ENCODE assay signal across 16 cellular contexts in the genomic region with DNA sequence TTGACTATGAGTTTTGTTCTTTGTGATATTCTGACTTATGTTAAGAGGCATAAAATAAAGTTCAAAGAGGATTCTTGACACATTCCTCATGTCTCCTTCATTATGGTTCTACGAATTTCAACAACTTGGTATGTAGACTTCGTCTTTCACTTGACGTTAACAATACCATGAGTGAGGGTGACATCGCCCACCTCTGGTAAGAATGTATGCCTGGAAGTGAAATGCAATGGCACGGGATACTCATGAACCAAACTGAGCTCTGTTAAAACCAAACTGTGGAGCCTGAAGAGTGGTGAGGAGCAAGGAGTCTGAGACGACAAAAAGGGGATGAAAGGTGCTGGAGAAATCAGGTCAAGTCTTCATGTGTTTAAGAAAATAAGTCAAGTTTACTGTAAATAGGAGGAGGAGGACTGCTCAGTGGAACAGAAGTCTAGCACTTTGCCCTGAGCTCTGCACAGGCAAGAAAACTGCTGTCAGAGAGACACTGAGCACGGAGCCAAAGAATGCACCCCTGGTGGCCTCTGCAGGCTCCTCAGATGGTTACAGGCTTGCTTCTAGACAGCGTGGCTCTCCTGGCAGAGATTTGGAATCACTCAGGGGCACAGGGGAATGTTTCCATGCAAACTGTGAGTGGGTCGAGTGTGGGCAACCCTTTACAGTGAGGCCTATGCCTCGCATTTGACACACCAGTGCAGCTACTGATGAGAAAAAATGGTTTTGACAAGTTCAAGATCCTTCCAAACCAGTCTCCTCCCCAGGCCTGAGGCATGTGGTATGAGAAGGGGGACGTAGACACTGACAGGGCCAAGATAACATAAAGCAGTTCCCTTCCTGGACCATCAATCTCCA.
DNase-seq lines count a peak whose midpoint lies in the region; ATAC-seq and TF ChIP-seq lines count a peak whose summit lies in the region.
"Had no signal": no experiment of that assay in that cellular context is flagged by ENCODE, and none has a peak within 500 bp of the region (broad histone marks: within the 10 kb centered on the region; RNA-seq: fewer than 3 reads in every experiment).

No MANE protein-coding gene starts in this region.

- WGBS in hepatocyte (ENCODE audit: low lambda C conversion rate, missing lambda C conversion rate) = 45% methylated on average over 11 of the region's 11 CpGs
- WGBS in testis, 2 donors = 43 to 50% methylated on average over 10 to 11 of the region's 11 CpGs
- WGBS in smooth muscle cell (ENCODE audit: low lambda C conversion rate) = 52% methylated on average over 11 of the region's 11 CpGs

- H3K36me3 ChIP-seq in NT2/D1 (ENCODE audit: insufficient read depth, insufficient read length, low read length) (no peaks in the 10 kb centered on the region), hepatocyte (replicated peaks; ENCODE audit: insufficient read depth, low read depth) (no peaks in the 10 kb centered on the region), testis (ENCODE audit: low read depth, missing control alignments) (no peaks in the 10 kb centered on the region), smooth muscle cell (ENCODE audit: low read depth) (no peaks in the 10 kb centered on the region)

- ATAC-seq in sciatic nerve (peak; percentile 68), HG03460 (IDR thresholded peaks at IDR 0.05; ENCODE audit: unreplicated experiment) (no peak)
- ATAC-seq: K562 had no signal

- H4K20me1 ChIP-seq in hepatocyte (ENCODE audit: insufficient read depth, poor library complexity, severe bottlenecking) = no peaks in the 10 kb centered on the region
- no peaks in the 10 kb centered on the region for H4K20me1 ChIP-seq in smooth muscle cell (ENCODE audit: low read depth)

- H3K27ac ChIP-seq in hepatocyte (no peak overlapping the region), testis (no peak overlapping the region), smooth muscle cell (ENCODE audit: low read depth) (no peak overlapping the region)
- H3K27ac ChIP-seq: 22Rv1 had no signal

- no peaks in the 10 kb centered on the region for H3K27me3 Mint-ChIP-seq in activated CD4-positive, alpha-beta T cell treated with anti-CD3 and anti-CD28 coated beads, Interleukin-2, amount 10 ng/mL, durations not matched to agents 24 days and 14 days

- TF ChIP-seq CTCF in hepatocyte (IDR thresholded peaks at IDR 0.05; ENCODE audit: poor library complexity) = peak; percentile 6
- no peak for TF ChIP-seq CTCF in testis (IDR thresholded peaks at IDR 0.05)
- TF ChIP-seq CTCF in smooth muscle cell (IDR thresholded peaks at IDR 0.05; ENCODE audit: borderline replicate concordance, insufficient read depth, poor library complexity, severe bottlenecking) = no peak

- no peak overlapping the region for H3K27ac Mint-ChIP-seq in activated CD4-positive, alpha-beta T cell treated with anti-CD3 and anti-CD28 coated beads, Interleukin-2, amount 10 ng/mL, durations not matched to agents 24 days and 14 days
- H3K27ac Mint-ChIP-seq: CD14-positive monocyte had no signal

- no peak overlapping the region for H2AFZ ChIP-seq in hepatocyte
- no peak overlapping the region for H2AFZ ChIP-seq in smooth muscle cell (ENCODE audit: low read depth)

- H3K9me3 ChIP-seq in NT2/D1 (ENCODE audit: insufficient read depth, low read length) = no peaks in the 10 kb centered on the region
- H3K9me3 ChIP-seq in hepatocyte (ENCODE audit: low read depth) = no peaks in the 10 kb centered on the region
- no peaks in the 10 kb centered on the region for H3K9me3 ChIP-seq in testis
- H3K9me3 ChIP-seq in smooth muscle cell (replicated peaks; ENCODE audit: low read depth) = no peaks in the 10 kb centered on the region

- DNase-seq in activated CD4-positive, alpha-beta T cell treated with anti-CD3 and anti-CD28 coated beads, Interleukin-2, amount 10 ng/mL, durations not matched to agents 24 days and 14 days = peak; percentile 21
- DNase-seq in activated CD4-positive, alpha-beta T cell treated with anti-CD3 and anti-CD28 coated beads for 4 hours = no peak
- peak; percentile 22 for DNase-seq in NT2/D1 (ENCODE audit: low read depth, low spot score)
- peak; percentile 21 for DNase-seq in hepatocyte (ENCODE audit: low spot score)
- no peak for DNase-seq in sciatic nerve (ENCODE audit: low spot score)
- no peak for DNase-seq in testis
- DNase-seq in smooth muscle cell (lab: John Stamatoyannopoulos, UW; ENCODE audit: unreplicated experiment) = no peak
- DNase-seq: AML-193, DMS79 treated with DMSO at 0.1 percent for 48 hours, GOT3, NCI-H1694 treated with DMSO at 0.1 percent for 48 hours, SIG-M5 had no signal

- no peaks in the 10 kb centered on the region for H3K79me2 ChIP-seq in hepatocyte
- H3K79me2 ChIP-seq in smooth muscle cell (ENCODE audit: low read depth) = no peaks in the 10 kb centered on the region

- no peaks in the 10 kb centered on the region for H3K27me3 ChIP-seq in NT2/D1 (ENCODE audit: insufficient read depth, insufficient read length)
- no peaks in the 10 kb centered on the region for H3K27me3 ChIP-seq in hepatocyte
- H3K27me3 ChIP-seq in testis = no peaks in the 10 kb centered on the region
- H3K27me3 ChIP-seq in smooth muscle cell (ENCODE audit: low read depth) = no peaks in the 10 kb centered on the region

- no peak overlapping the region for H3K9ac ChIP-seq in NT2/D1 (ENCODE audit: insufficient read length, low read depth)
- H3K9ac ChIP-seq in smooth muscle cell (ENCODE audit: low read depth) = no peak overlapping the region

- no peaks in the 10 kb centered on the region for H3K4me1 Mint-ChIP-seq in activated CD4-positive, alpha-beta T cell treated with anti-CD3 and anti-CD28 coated beads, Interleukin-2, amount 10 ng/mL, durations not matched to agents 24 days and 14 days
- H3K4me1 Mint-ChIP-seq: CD14-positive monocyte had no signal

- no peaks in the 10 kb centered on the region for H3F3A ChIP-seq in smooth muscle cell (ENCODE audit: low read depth)

- H3K9me3 Mint-ChIP-seq in activated CD4-positive, alpha-beta T cell treated with anti-CD3 and anti-CD28 coated beads, Interleukin-2, amount 10 ng/mL, durations not matched to agents 24 days and 14 days = peaks cover 12% of the 10 kb centered on the region

- H3K4me3 ChIP-seq in NT2/D1 (ENCODE audit: insufficient read length, low read depth) (no peak overlapping the region), hepatocyte (no peak overlapping the region), testis (no peak overlapping the region), smooth muscle cell (no peak overlapping the region)
- H3K4me3 ChIP-seq: K562 had no signal

- intact Hi-C loops in activated CD4-positive, alpha-beta T cell treated with anti-CD3 and anti-CD28 coated beads, Interleukin-2, amount 10 ng/mL, durations not matched to agents 24 days and 14 days (cut with micrococcal nuclease) = no loop called here
- intact Hi-C loops in sciatic nerve (cut with DNase I) = no loop called here
- intact Hi-C loops in testis (cut with DNase I; ENCODE audit: low total_unique reads) = no loop called here

- H3K4me1 ChIP-seq in NT2/D1 (ENCODE audit: insufficient read depth, insufficient read length) (peaks cover 4% of the 10 kb centered on the region), hepatocyte (ENCODE audit: insufficient read depth) (no peaks in the 10 kb centered on the region), testis (no peaks in the 10 kb centered on the region), smooth muscle cell (ENCODE audit: low read depth) (no peaks in the 10 kb centered on the region)

- H3K9me2 ChIP-seq in hepatocyte (replicated peaks; ENCODE audit: insufficient read depth) = no peaks in the 10 kb centered on the region

- H3K36me3 Mint-ChIP-seq in activated CD4-positive, alpha-beta T cell treated with anti-CD3 and anti-CD28 coated beads, Interleukin-2, amount 10 ng/mL, durations not matched to agents 24 days and 14 days (ENCODE audit: low read depth) = no peaks in the 10 kb centered on the region
- H3K36me3 Mint-ChIP-seq: CD14-positive monocyte had no signal

- no peak for TF ChIP-seq POLR2A in testis (IDR thresholded peaks at IDR 0.05)

- H3K4me3 Mint-ChIP-seq in activated CD4-positive, alpha-beta T cell treated with anti-CD3 and anti-CD28 coated beads, Interleukin-2, amount 10 ng/mL, durations not matched to agents 24 days and 14 days = no peak overlapping the region
- H3K4me3 Mint-ChIP-seq: CD14-positive monocyte had no signal

- H3K4me2 ChIP-seq in hepatocyte (no peak overlapping the region), smooth muscle cell (no peak overlapping the region)

Comparison
In these comparisons a context has a peak if more than half of its experiments do, and no peak if none do; other contexts are left out.
1. DNase-seq: peak in activated CD4-positive, alpha-beta T cell treated with anti-CD3 and anti-CD28 coated beads, Interleukin-2, amount 10 ng/mL, durations not matched to agents 24 days and 14 days (single experiment), NT2/D1 (single experiment) and hepatocyte (single experiment); none in activated CD4-positive, alpha-beta T cell treated with anti-CD3 and anti-CD28 coated beads for 4 hours (0 of 2), sciatic nerve (single experiment), testis (single experiment) and smooth muscle cell (single experiment).